ENCODE assay signal across 25 cellular contexts in genomic region chr6:166566026-166567011, GRCh38. TPM values are rescaled to one million over a fixed set of nuclear protein-coding genes. Genes with fewer than 3 reads are reported as not detected.
A peak's percentile ranks its signal among the peaks of the same experiment; 100 is the strongest.
DNase-seq lines count a peak whose midpoint lies in the region; ATAC-seq and TF ChIP-seq lines count a peak whose summit lies in the region.
"Had no signal": no experiment of that assay in that cellular context is flagged by ENCODE, and none has a peak within 500 bp of the region (broad histone marks: within the 10 kb centered on the region; RNA-seq: fewer than 3 reads in every experiment).

No MANE protein-coding gene starts in this region.

- H3K27ac ChIP-seq in SJSA1 (peak overlapping the region; percentile 51), endodermal cell (ENCODE audit: low read depth, low read length) (no peak overlapping the region), uterus (peak overlapping the region; percentile 10 to 43)
- H3K27ac ChIP-seq: esophagus muscularis mucosa, ovary had no signal

- H3K4me3 Mint-ChIP-seq in endodermal cell, result no peak overlapping the region
- H3K4me3 Mint-ChIP-seq: activated CD8-positive, alpha-beta T cell treated with anti-CD3 and anti-CD28 coated beads, Interleukin-2, amount 10 ng/mL, durations not matched to agents 7 days and 5 days; activated naive CD4-positive, alpha-beta T cell treated with anti-CD3 and anti-CD28 coated beads, Interleukin-2, amount 50 U/mL, for 24 hours; activated T-cell treated with anti-CD3 and anti-CD28 coated beads, Interleukin-2, amount 50 U/mL, for 4 hours; CD4-positive, alpha-beta memory T cell; naive B cell had no signal

- no peaks in the 10 kb centered on the region for H3K27me3 Mint-ChIP-seq in endodermal cell (ENCODE audit: insufficient read depth)
- H3K27me3 Mint-ChIP-seq: activated naive CD4-positive, alpha-beta T cell treated with anti-CD3 and anti-CD28 coated beads, Interleukin-2, amount 50 U/mL, for 24 hours had no signal

- no peaks in the 10 kb centered on the region for H3K9me3 Mint-ChIP-seq in endodermal cell
- H3K9me3 Mint-ChIP-seq: activated naive CD4-positive, alpha-beta T cell treated with anti-CD3 and anti-CD28 coated beads, Interleukin-2, amount 50 U/mL, for 24 hours; activated T-cell treated with anti-CD3 and anti-CD28 coated beads, Interleukin-2, amount 50 U/mL, for 4 hours; CD4-positive, alpha-beta memory T cell had no signal

- H3K27me3 ChIP-seq in SJSA1 (replicated peaks) (no peaks in the 10 kb centered on the region), endodermal cell (ENCODE audit: control insufficient read depth, insufficient read depth, low read length, poor library complexity, severe bottlenecking) (no peaks in the 10 kb centered on the region), uterus (no peaks in the 10 kb centered on the region)
- H3K27me3 ChIP-seq: ascending aorta, esophagus muscularis mucosa, ovary, sigmoid colon had no signal

- peaks cover 5% of the 10 kb centered on the region for H3K36me3 Mint-ChIP-seq in endodermal cell (ENCODE audit: low read depth)

- H3K27ac Mint-ChIP-seq in endodermal cell, result no peak overlapping the region
- H3K27ac Mint-ChIP-seq: activated CD8-positive, alpha-beta T cell treated with anti-CD3 and anti-CD28 coated beads, Interleukin-2, amount 10 ng/mL, durations not matched to agents 7 days and 5 days; activated naive CD4-positive, alpha-beta T cell treated with anti-CD3 and anti-CD28 coated beads, Interleukin-2, amount 50 U/mL, for 24 hours; CD4-positive, alpha-beta memory T cell had no signal

- intact Hi-C loops in uterus (cut with DNase I; ENCODE audit: low total_unique reads), result no loop called here

- H3K4me1 Mint-ChIP-seq in endodermal cell, result no peaks in the 10 kb centered on the region
- H3K4me1 Mint-ChIP-seq: activated naive CD4-positive, alpha-beta T cell treated with anti-CD3 and anti-CD28 coated beads, Interleukin-2, amount 50 U/mL, for 24 hours; CD4-positive, alpha-beta memory T cell had no signal

- no peak for TF ChIP-seq CTCF in endodermal cell (conservative IDR thresholded peaks at IDR 0.05)
- TF ChIP-seq CTCF in omental fat pad (IDR thresholded peaks at IDR 0.05), result no peak
- TF ChIP-seq CTCF in uterus (IDR thresholded peaks at IDR 0.05), result no peak

- peak; percentile 29 for ATAC-seq in omental fat pad (ENCODE audit: low FRiP score)
- ATAC-seq: activated CD8-positive, alpha-beta T cell treated with anti-CD3 and anti-CD28 coated beads, Interleukin-2, amount 10 ng/mL, durations not matched to agents 7 days and 5 days; activated T-cell treated with anti-CD3 and anti-CD28 coated beads, Interleukin-2, amount 50 U/mL, for 4 hours had no signal

- H3K9me3 ChIP-seq in SJSA1 (replicated peaks), result no peaks in the 10 kb centered on the region
- no peaks in the 10 kb centered on the region for H3K9me3 ChIP-seq in endodermal cell (ENCODE audit: control insufficient read depth, low read length)
- H3K9me3 ChIP-seq in uterus, result no peaks in the 10 kb centered on the region
- H3K9me3 ChIP-seq: ascending aorta, esophagus muscularis mucosa, ovary, sigmoid colon had no signal

- H3K36me3 ChIP-seq in SJSA1 (no peaks in the 10 kb centered on the region), endodermal cell (ENCODE audit: control insufficient read depth, insufficient read depth, low read length) (no peaks in the 10 kb centered on the region), uterus (no peaks in the 10 kb centered on the region)
- H3K36me3 ChIP-seq: ascending aorta, ovary, sigmoid colon had no signal

- no peak for TF ChIP-seq POLR2A in uterus (IDR thresholded peaks at IDR 0.05)

- 95 to 96% methylated on average over 9 to 12 of the region's 12 CpGs for WGBS in endodermal cell (ENCODE audit: insufficient coverage in 1 of 2, insufficient read length in 1 of 2), 2 experiments

- H3K4me3 ChIP-seq in SJSA1 (no peak overlapping the region), endodermal cell (ENCODE audit: low read length) (no peak overlapping the region), uterus (no peak overlapping the region)
- H3K4me3 ChIP-seq: esophagus muscularis mucosa, ovary, sigmoid colon had no signal

- H3K4me1 ChIP-seq in SJSA1 (replicated peaks) (peaks cover 41% of the 10 kb centered on the region), endodermal cell (ENCODE audit: control insufficient read depth, insufficient read depth, low read length) (no peaks in the 10 kb centered on the region), uterus (peaks cover 0 to 13% of the 10 kb centered on the region in 2 donors)

- no peak overlapping the region for H3K9ac ChIP-seq in endodermal cell (ENCODE audit: extremely low read depth, low read length, poor library complexity, severe bottlenecking)

- DNase-seq in SJSA1 (ENCODE audit: low read depth in 1 of 2, low spot score in 2 of 2) (no peak), endodermal cell (peak; percentile 38), omental fat pad (ENCODE audit: low spot score) (no peak), uterus (no peak), superior temporal gyrus (ENCODE audit: extremely low spot score) (no peak), T1000 (lab: John Stamatoyannopoulos, UW) (no peak), GF-D8 (lab: John Stamatoyannopoulos, UW) (no peak)
- DNase-seq: activated CD4-positive, CD25-positive, alpha-beta regulatory T cell treated with anti-CD3 and anti-CD28 coated beads, Interleukin-2, amount 50 U/mL, for 72 hours; activated CD8-positive, alpha-beta T cell treated with anti-CD3 and anti-CD28 coated beads, Interleukin-2, amount 10 ng/mL, durations not matched to agents 7 days and 5 days; activated T-cell treated with anti-CD3 and anti-CD28 coated beads, Interleukin-2, amount 50 U/mL, for 4 hours; CD4-positive, alpha-beta memory T cell; cerebellar nuclear complex; effector CD8-positive, alpha-beta T cell; Karpas-422; naive B cell; NCI-H1048; NCI-H187; NCI-H526 treated with DMSO at 0.1 percent for 48 hours; ovary; Right ventricle myocardium superior; sigmoid colon; substantia nigra had no signal

RNA-seq across cellular contexts. Expression of gene RAMACL, which starts 20.2 kb away (rescaled TPM):
- 0.24 and 0.50 TPM in 2 replicates for total RNA-seq in SJSA1 (2014; rRNA removed; shearing (Covaris generic))
- total RNA-seq in endodermal cell, result 1 to 10 TPM in 1 of 2 donors, under 1 TPM in 1; 0.80 to 2.5 TPM
- 0.11 TPM for polyA plus RNA-seq in endodermal cell (2013, experiment 1 of 2)
- polyA plus RNA-seq in endodermal cell (2013, experiment 2 of 2), result 0.33 TPM
- 10 to 100 TPM in 1 of 4 donors, 1 to 10 TPM in 3; 1.9 to 10.9 (median 4.6) TPM for total RNA-seq in omental fat pad
- 1 to 10 TPM in 3 of 4 donors, not detected in 1; 1.5 to 8.1 (median 1.8) TPM for total RNA-seq in uterus
- total RNA-seq: ascending aorta had no signal
